In the genomic region with DNA sequence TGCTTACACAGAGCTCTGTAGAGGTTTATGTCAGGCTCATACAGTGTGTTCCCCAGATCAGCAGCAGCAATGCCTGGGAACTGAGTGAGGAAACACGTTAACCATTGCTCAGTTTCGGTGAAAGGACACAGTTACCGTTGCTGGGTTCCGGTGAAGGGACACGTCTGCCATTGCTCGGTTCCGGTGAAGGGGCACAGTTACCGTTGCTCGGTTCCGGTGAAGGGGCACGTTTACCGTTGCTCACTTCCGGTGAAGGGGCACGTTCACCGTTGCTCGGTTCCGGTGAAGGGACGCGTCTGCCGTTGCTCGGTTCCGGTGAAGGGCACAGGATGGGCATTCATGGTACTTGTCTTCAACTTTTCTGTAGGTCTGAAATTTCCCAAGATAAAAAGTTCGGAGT, we compare ENCODE assay signal across 17 cellular contexts.
DNase-seq lines count a peak whose midpoint lies in the region; ATAC-seq and TF ChIP-seq lines count a peak whose summit lies in the region.
"Had no signal": no experiment of that assay in that cellular context is flagged by ENCODE, and none has a peak within 500 bp of the region (broad histone marks: within the 10 kb centered on the region; RNA-seq: fewer than 3 reads in every experiment).

No MANE protein-coding gene starts in this region.

- no peaks in the 10 kb centered on the region for H3K36me3 Mint-ChIP-seq in activated CD8-positive, alpha-beta T cell treated with anti-CD3 and anti-CD28 coated beads, Interleukin-2, amount 10 ng/mL, durations not matched to agents 7 days and 5 days (ENCODE audit: low read depth)

- WGBS in mesodermal cell (ENCODE audit: insufficient coverage in 2 of 2), 2 experiments: 88 to 90% methylated on average over 23 of the region's 23 CpGs

- no peak overlapping the region for H3K27ac Mint-ChIP-seq in activated CD8-positive, alpha-beta T cell treated with anti-CD3 and anti-CD28 coated beads, Interleukin-2, amount 10 ng/mL, durations not matched to agents 7 days and 5 days

- peaks cover 14% of the 10 kb centered on the region for H3K27me3 Mint-ChIP-seq in activated CD8-positive, alpha-beta T cell treated with anti-CD3 and anti-CD28 coated beads, Interleukin-2, amount 10 ng/mL, durations not matched to agents 7 days and 5 days (ENCODE audit: low read depth)

- peak overlapping the region; percentile 96 for H3K4me3 ChIP-seq in BE2C (ENCODE audit: low read depth, low read length)
- H3K4me3 ChIP-seq in HAP-1: peak overlapping the region; percentile 35
- H3K4me3 ChIP-seq in mesodermal cell (ENCODE audit: extremely low read depth, insufficient read depth, low read length, poor library complexity, severe bottlenecking): no peak overlapping the region
- H3K4me3 ChIP-seq: adrenal gland, gastrocnemius medialis, neural progenitor cell had no signal

- ATAC-seq in activated CD8-positive, alpha-beta T cell treated with anti-CD3 and anti-CD28 coated beads, Interleukin-2, amount 10 ng/mL, durations not matched to agents 7 days and 5 days: no peak
- ATAC-seq in left cardiac atrium: no peak
- ATAC-seq: gastrocnemius medialis had no signal

- no peaks in the 10 kb centered on the region for H3K4me1 ChIP-seq in BE2C
- H3K4me1 ChIP-seq in HAP-1: peaks cover 4% of the 10 kb centered on the region
- peaks cover 23% of the 10 kb centered on the region for H3K4me1 ChIP-seq in mesodermal cell (ENCODE audit: control insufficient read depth, insufficient read depth, low read length, poor library complexity, severe bottlenecking)

- H3K9me3 ChIP-seq in BE2C (no peaks in the 10 kb centered on the region), HAP-1 (no peaks in the 10 kb centered on the region), mesodermal cell (ENCODE audit: control insufficient read depth, low read length) (no peaks in the 10 kb centered on the region)
- H3K9me3 ChIP-seq: adrenal gland, gastrocnemius medialis had no signal

- POLR2A ChIA-PET in activated CD8-positive, alpha-beta T cell treated with anti-CD3 and anti-CD28 coated beads, Interleukin-2, amount 10 ng/mL, durations not matched to agents 7 days and 5 days (lab: Charles Lee): no interaction called here

- peak; percentile 82 for DNase-seq in BE2C
- peak; percentile 50 to 82 for DNase-seq in HAP-1 (ENCODE audit: low spot score in 2 of 2)
- peak; percentile 21 for DNase-seq in activated CD8-positive, alpha-beta T cell treated with anti-CD3 and anti-CD28 coated beads, Interleukin-2, amount 10 ng/mL, durations not matched to agents 7 days and 5 days
- DNase-seq in amniotic stem cell (lab: John Stamatoyannopoulos, UW): no peak
- no peak for DNase-seq in globus pallidus (ENCODE audit: low spot score)
- DNase-seq in left cardiac atrium: no peak
- DNase-seq in GOT3 (lab: John Stamatoyannopoulos, UW): no peak
- DNase-seq: activated CD4-positive, alpha-beta T cell treated with anti-CD3 and anti-CD28 coated beads, Interleukin-2, amount 50 U/mL, for 1 hour; activated T-cell treated with anti-CD3 and anti-CD28 coated beads, Interleukin-2, amount 50 U/mL, for 1 hour; adrenal gland; gastrocnemius medialis; GF-D8; NCI-H226; NK-92 treated with Interleukin-12 subunit alpha and Interleukin-12 subunit beta, amount 100 ng/mL, for 24 hours; SHP77 had no signal

- no peaks in the 10 kb centered on the region for H3K4me1 Mint-ChIP-seq in activated CD8-positive, alpha-beta T cell treated with anti-CD3 and anti-CD28 coated beads, Interleukin-2, amount 10 ng/mL, durations not matched to agents 7 days and 5 days (ENCODE audit: low read depth)

- CTCF ChIA-PET in activated CD8-positive, alpha-beta T cell treated with anti-CD3 and anti-CD28 coated beads, Interleukin-2, amount 10 ng/mL, durations not matched to agents 7 days and 5 days (lab: Charles Lee): no interaction called here

- no peaks in the 10 kb centered on the region for H3K27me3 ChIP-seq in BE2C
- H3K27me3 ChIP-seq in HAP-1 (ENCODE audit: low read depth): no peaks in the 10 kb centered on the region
- H3K27me3 ChIP-seq: adrenal gland, gastrocnemius medialis, neural progenitor cell had no signal

- H3K27ac ChIP-seq in mesodermal cell (ENCODE audit: low read depth, low read length, severe bottlenecking): peak overlapping the region; percentile 77
- H3K27ac ChIP-seq: adrenal gland, neural progenitor cell had no signal

- H3K36me3 ChIP-seq in BE2C (no peaks in the 10 kb centered on the region), HAP-1 (replicated peaks) (peaks cover 4% of the 10 kb centered on the region), mesodermal cell (ENCODE audit: control insufficient read depth, insufficient read depth, low read length) (peaks cover 35% of the 10 kb centered on the region)
- H3K36me3 ChIP-seq: adrenal gland, gastrocnemius medialis, neural progenitor cell had no signal

- in situ Hi-C loops in HAP-1 (cut with MboI; ENCODE audit: low sequenced_read_pairs): no loop called here

- H3K4me3 Mint-ChIP-seq in activated CD8-positive, alpha-beta T cell treated with anti-CD3 and anti-CD28 coated beads, Interleukin-2, amount 10 ng/mL, durations not matched to agents 7 days and 5 days: peak overlapping the region; percentile 50
- H3K4me3 Mint-ChIP-seq: neural progenitor cell had no signal

- TF ChIP-seq CTCF in BE2C (IDR thresholded peaks at IDR 0.05; ENCODE audit: low read depth, low read length): no peak

- intact Hi-C loops in left cardiac atrium (cut with DNase I): no loop called here

- no peaks in the 10 kb centered on the region for H3K9me3 Mint-ChIP-seq in activated CD8-positive, alpha-beta T cell treated with anti-CD3 and anti-CD28 coated beads, Interleukin-2, amount 10 ng/mL, durations not matched to agents 7 days and 5 days (ENCODE audit: insufficient read depth)

Comparison
In these comparisons a context has a peak if more than half of its experiments do, and no peak if none do; other contexts are left out.
1. DNase-seq: peak in BE2C (single experiment), HAP-1 (2 of 2) and activated CD8-positive, alpha-beta T cell treated with anti-CD3 and anti-CD28 coated beads, Interleukin-2, amount 10 ng/mL, durations not matched to agents 7 days and 5 days (single experiment); none in amniotic stem cell (single experiment), globus pallidus (single experiment), left cardiac atrium (single experiment) and GOT3 (single experiment).